In genomic region chr6:129685640-129686031, GRCh38 we compare ENCODE assay signal across 1 cellular context.
TF ChIP-seq lines count a peak whose summit lies in the region.

No MANE protein-coding gene starts in this region.

TF ChIP-seq in SK-N-SH, 30 proteins besides CTCF, POLR2A, EP300 and RAD21 (continued from another document):
- no peak for TF ChIP-seq REST (IDR thresholded peaks at IDR 0.05; ENCODE audit: low read depth, low read length)
- no peak for TF ChIP-seq PBX3 (IDR thresholded peaks at IDR 0.05)
- TF ChIP-seq NRF1 (IDR thresholded peaks at IDR 0.05; ENCODE audit: low read depth, low read length) = no peak
- no peak for TF ChIP-seq RXRA (IDR thresholded peaks at IDR 0.05; ENCODE audit: borderline replicate concordance, low read depth)
- TF ChIP-seq TAF1 (IDR thresholded peaks at IDR 0.05; ENCODE audit: borderline replicate concordance, low read depth, low read length) = no peak
- no peak for TF ChIP-seq NFIC (IDR thresholded peaks at IDR 0.05; ENCODE audit: borderline replicate concordance)
- TF ChIP-seq YY1 (IDR thresholded peaks at IDR 0.05; ENCODE audit: low read depth) = no peak
- no peak for TF ChIP-seq TCF12 (IDR thresholded peaks at IDR 0.05)
- TF ChIP-seq MEF2A (IDR thresholded peaks at IDR 0.05; ENCODE audit: borderline replicate concordance, low read depth) = no peak
